8 cellular contexts compared by ENCODE assay signal in the genomic region with DNA sequence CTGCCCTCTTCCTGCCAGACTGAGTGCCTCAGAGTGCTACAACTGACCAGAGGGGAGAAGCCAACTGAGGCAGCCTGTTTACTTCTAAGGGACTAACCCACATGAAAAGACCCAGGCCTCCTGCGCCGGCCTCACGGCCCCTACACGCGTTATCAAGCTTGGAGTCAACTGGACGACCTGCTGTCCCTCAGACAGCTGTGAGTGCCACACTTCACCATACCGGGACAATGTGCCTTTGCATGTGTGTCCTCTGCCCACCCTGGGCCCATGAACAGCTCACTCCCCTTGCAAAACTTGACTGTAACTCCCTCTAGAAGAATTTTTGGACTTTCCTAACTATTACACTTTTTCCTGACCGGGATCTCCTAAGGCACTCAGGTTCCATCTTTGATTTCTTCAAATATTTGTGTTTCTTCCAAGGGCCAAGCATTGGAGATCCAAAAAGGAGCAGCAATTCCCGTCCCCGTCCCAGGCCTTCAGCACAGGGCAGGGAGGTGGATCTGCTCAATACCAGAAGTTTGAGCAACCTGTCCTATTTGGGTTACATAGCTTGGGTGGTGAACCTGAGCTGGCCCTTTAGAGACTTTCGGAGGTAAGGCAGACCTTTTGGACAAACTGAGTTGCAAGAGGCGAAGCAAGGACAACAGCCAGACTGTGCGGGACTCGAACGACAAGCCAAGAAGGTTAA. TPM values are rescaled to one million over a fixed set of nuclear protein-coding genes. Genes with fewer than 3 reads are reported as not detected.
DNase-seq lines count a peak whose midpoint lies in the region; ATAC-seq and TF ChIP-seq lines count a peak whose summit lies in the region.

No MANE protein-coding gene starts in this region.

- H3K4me2 ChIP-seq in hepatocyte = peak overlapping the region; percentile 88

- H2AFZ ChIP-seq in hepatocyte = no peak overlapping the region

- H4K20me1 ChIP-seq in hepatocyte (ENCODE audit: insufficient read depth, poor library complexity, severe bottlenecking) = peaks cover 8% of the 10 kb centered on the region

- TF ChIP-seq CTCF in heart left ventricle (IDR thresholded peaks at IDR 0.05) (no peak), WERI-Rb-1 (IDR thresholded peaks at IDR 0.05; ENCODE audit: low read depth, low read length) (no peak), hepatocyte (IDR thresholded peaks at IDR 0.05; ENCODE audit: poor library complexity) (no peak), thyroid gland (IDR thresholded peaks at IDR 0.05) (no peak)

- peak overlapping the region; percentile 92 to 96 for H3K9ac ChIP-seq in stomach smooth muscle (ENCODE audit: low read length in 2 of 2)

- H3K27me3 ChIP-seq in heart left ventricle (no peaks in the 10 kb centered on the region), WERI-Rb-1 (ENCODE audit: insufficient read depth, low read depth, severe bottlenecking) (no peaks in the 10 kb centered on the region), hepatocyte (no peaks in the 10 kb centered on the region), stomach smooth muscle (ENCODE audit: control insufficient read depth in 1 of 2, insufficient read depth in 2 of 2, low read length in 2 of 2) (no peaks in the 10 kb centered on the region), thyroid gland (no peaks in the 10 kb centered on the region)

- TF ChIP-seq POLR2A in heart left ventricle (IDR thresholded peaks at IDR 0.05) (no peak), thyroid gland (IDR thresholded peaks at IDR 0.05) (no peak)

- H3K4me1 ChIP-seq in heart left ventricle = peaks cover 4 to 30% (median 23%) of the 10 kb centered on the region in 12 donors
- H3K4me1 ChIP-seq in hepatocyte (ENCODE audit: insufficient read depth) = peaks cover 22% of the 10 kb centered on the region
- peaks cover 22% of the 10 kb centered on the region for H3K4me1 ChIP-seq in stomach smooth muscle (ENCODE audit: control insufficient read depth, insufficient read depth, low read length)
- H3K4me1 ChIP-seq in thyroid gland = peaks cover 23 to 27% of the 10 kb centered on the region in 2 donors

- H3K27ac ChIP-seq in heart left ventricle (peak overlapping the region in 1 of 12 donors; percentile 37), WERI-Rb-1 (no peak overlapping the region), hepatocyte (no peak overlapping the region), stomach smooth muscle (ENCODE audit: low read length) (no peak overlapping the region), thyroid gland (no peak overlapping the region)

- H3K9me3 ChIP-seq in heart left ventricle (no peaks in the 10 kb centered on the region), WERI-Rb-1 (ENCODE audit: severe bottlenecking) (no peaks in the 10 kb centered on the region), hepatocyte (ENCODE audit: low read depth) (no peaks in the 10 kb centered on the region), stomach smooth muscle (ENCODE audit: control insufficient read depth in 2 of 2, low read length in 2 of 2) (no peaks in the 10 kb centered on the region), thyroid gland (no peaks in the 10 kb centered on the region)

- intact Hi-C loops in heart left ventricle (cut with DNase I) (loop anchor here in 4 of 10 donors (2.0 to 10.0 kb wide), 5 partner anchors 27 to 717 kb away; partner anchors contain the start of genes CFAP99 (in 3 of the 4), ZFYVE28 (in 3 of the 4), HAUS3 (in 1 of the 4) and POLN (in 1 of the 4)), left cardiac atrium (cut with DNase I) (no loop called here), thyroid gland (cut with DNase I) (no loop called here)

- no peaks in the 10 kb centered on the region for H3K9me2 ChIP-seq in hepatocyte (replicated peaks; ENCODE audit: insufficient read depth)

- H3K4me3 ChIP-seq in heart left ventricle (peak overlapping the region in 9 of 12 donors; percentile 77 to 100 (median 91)), WERI-Rb-1 (ENCODE audit: low read depth, low read length) (peak overlapping the region; percentile 63), hepatocyte (no peak overlapping the region), stomach smooth muscle (ENCODE audit: low read length in 2 of 2) (peak overlapping the region; percentile 84 to 97), thyroid gland (replicated peaks in 1 of 3) (peak overlapping the region in 1 of 3 donors; percentile 99)

- ATAC-seq in heart left ventricle (no peak), left cardiac atrium (no peak), GM21737 (IDR thresholded peaks at IDR 0.05; ENCODE audit: unreplicated experiment) (no peak), HG02852 (IDR thresholded peaks at IDR 0.05; ENCODE audit: unreplicated experiment) (no peak)

- H3K36me3 ChIP-seq in heart left ventricle (peaks cover 0 to 28% (median 19%) of the 10 kb centered on the region in 9 donors), WERI-Rb-1 (peaks cover 60% of the 10 kb centered on the region), hepatocyte (replicated peaks; ENCODE audit: insufficient read depth, low read depth) (no peaks in the 10 kb centered on the region), stomach smooth muscle (ENCODE audit: control insufficient read depth in 2 of 2, insufficient read depth in 2 of 2, low read length in 2 of 2) (peaks cover 5 to 16% of the 10 kb centered on the region in 2 donors), thyroid gland (peaks cover 6 to 10% of the 10 kb centered on the region in 2 donors)

- 69 to 70% (median 69%) methylated on average over 15 of the region's 15 CpGs for WGBS in heart left ventricle, 4 donors
- WGBS in hepatocyte (ENCODE audit: low lambda C conversion rate, missing lambda C conversion rate) = 67% methylated on average over 15 of the region's 15 CpGs
- WGBS in thyroid gland, 2 donors = 63 to 79% methylated on average over 15 of the region's 15 CpGs

- H3K79me2 ChIP-seq in hepatocyte = peaks cover 67% of the 10 kb centered on the region

- DNase-seq in heart left ventricle (no peak), left cardiac atrium (no peak), WERI-Rb-1 (no peak), hepatocyte (ENCODE audit: low spot score) (no peak), thyroid gland (no peak)

RNA-seq across cellular contexts. Expression of gene NOP14, which starts 1.7 kb away (rescaled TPM):
- total RNA-seq in heart left ventricle (10 to 100 TPM; 11.4 to 21.5 (median 15.8) TPM), left cardiac atrium (10 to 100 TPM; 14.4 to 22.9 TPM), hepatocyte (18.2 and 22.7 TPM in 2 replicates), thyroid gland (10 to 100 TPM; 18.4 to 24.8 (median 19.3) TPM)
- polyA plus RNA-seq in heart left ventricle (10 to 100 TPM; 11.7 to 26.0 TPM), hepatocyte (18.8 and 21.7 TPM in 2 replicates)

RNA-seq across cellular contexts. Expression of gene GRK4, which starts 1.8 kb away (rescaled TPM):
- total RNA-seq in heart left ventricle = 10 to 100 TPM in 2 of 9 donors, 1 to 10 TPM in 7; 4.9 to 11.8 (median 9.3) TPM
- polyA plus RNA-seq in heart left ventricle = 10 to 100 TPM in 1 of 2 donors, 1 to 10 TPM in 1; 5.3 to 12.0 TPM
- 10 to 100 TPM in 1 of 2 donors, 1 to 10 TPM in 1; 8.5 to 11.5 TPM for total RNA-seq in left cardiac atrium
- total RNA-seq in hepatocyte = 4.9 and 5.4 TPM in 2 replicates
- 5.5 and 6.1 TPM in 2 replicates for polyA plus RNA-seq in hepatocyte
- total RNA-seq in thyroid gland = 10 to 100 TPM in 1 of 4 donors, 1 to 10 TPM in 3; 7.6 to 10.8 (median 9.1) TPM
